In the genomic region with DNA sequence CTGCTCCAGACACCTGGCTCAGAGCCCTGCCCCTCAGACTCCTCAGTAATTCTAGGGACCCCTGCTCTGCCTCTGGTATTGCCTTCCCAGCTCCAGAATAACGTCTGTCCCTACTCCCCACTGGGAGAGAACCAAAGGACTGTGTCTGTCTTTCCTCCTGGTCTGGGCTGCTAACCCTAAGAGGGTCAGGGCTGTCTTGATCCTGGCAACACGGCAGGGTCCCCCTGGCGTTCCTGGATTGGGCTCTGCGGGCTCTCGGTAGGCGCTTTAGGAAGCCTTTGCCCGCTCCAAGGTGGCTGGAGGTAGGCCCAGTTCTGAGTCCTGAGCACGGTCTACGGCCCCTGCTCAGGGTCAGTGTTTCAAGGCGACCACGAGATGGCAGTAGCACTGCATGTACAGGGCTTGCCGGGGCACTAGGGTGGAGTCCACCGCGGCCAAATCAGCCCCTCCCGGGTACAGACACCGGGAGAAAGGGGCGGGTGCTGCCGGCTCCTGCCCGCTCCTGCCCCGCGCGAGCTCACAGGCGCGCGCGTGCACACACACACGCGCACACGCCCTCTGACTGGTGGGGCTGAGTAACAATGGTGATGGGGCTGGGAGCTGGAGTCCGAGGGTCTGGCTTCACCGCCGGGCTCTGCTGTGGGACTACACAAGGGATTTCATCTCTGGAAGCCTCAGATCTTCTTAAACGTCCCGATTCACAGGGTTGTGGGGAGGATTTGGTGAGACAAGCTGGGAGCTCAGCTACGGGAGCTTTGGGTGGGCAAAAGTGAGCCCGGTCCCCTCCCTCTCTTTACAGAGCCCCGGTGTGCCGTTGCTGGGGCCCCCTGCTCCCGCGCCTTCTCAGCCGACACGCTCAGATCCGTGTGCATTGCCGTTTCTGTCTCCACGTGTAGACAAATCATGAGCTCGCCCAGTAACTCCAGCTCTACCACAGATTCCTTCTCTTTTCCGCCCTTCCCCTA, we compare ENCODE assay signal across 8 cellular contexts. TPM values are rescaled to one million over a fixed set of nuclear protein-coding genes. Genes with fewer than 3 reads are reported as not detected.
A peak's percentile ranks its signal among the peaks of the same experiment; 100 is the strongest.
DNase-seq lines count a peak whose midpoint lies in the region; ATAC-seq and TF ChIP-seq lines count a peak whose summit lies in the region.

No MANE protein-coding gene starts in this region.

- intact Hi-C loops in right cardiac atrium (cut with DNase I): loop anchor here in 3 of 4 donors (5.0 to 10.0 kb wide), 2 partner anchors 231 to 234 kb away; no protein-coding TSS in a partner anchor
- intact Hi-C loops in psoas muscle (cut with DNase I): loop anchor here (2.0 to 10.0 kb wide), 4 partner anchors 51 to 264 kb away; a partner anchor contains a TSS

- peaks cover 3% of the 10 kb centered on the region for H3K36me3 Mint-ChIP-seq in T-helper 17 cell (ENCODE audit: low read depth)

- peaks cover 21% of the 10 kb centered on the region for H3K4me1 Mint-ChIP-seq in T-helper 17 cell

- H3K4me1 ChIP-seq in right cardiac atrium (ENCODE audit: control insufficient read depth, insufficient read depth, low read length): peaks cover 2% of the 10 kb centered on the region
- H3K4me1 ChIP-seq in psoas muscle: peaks cover 16% of the 10 kb centered on the region
- no peaks in the 10 kb centered on the region for H3K4me1 ChIP-seq in urinary bladder (ENCODE audit: insufficient read depth)

- H3K36me3 ChIP-seq in psoas muscle (ENCODE audit: insufficient read depth in 1 of 2, low read depth in 1 of 2) (peaks cover 0 to 30% of the 10 kb centered on the region in 2 donors), urinary bladder (ENCODE audit: insufficient read depth) (no peaks in the 10 kb centered on the region)

- under 1% methylated on average over 47 of the region's 47 CpGs for WGBS in right cardiac atrium
- 0 to 2% (median 1%) methylated on average over 46 to 47 of the region's 47 CpGs for WGBS in psoas muscle, 3 donors
- 2% methylated on average over 47 of the region's 47 CpGs for WGBS in urinary bladder

- peak overlapping the region; percentile 47 for H3K4me3 ChIP-seq in right cardiac atrium (ENCODE audit: low read length)
- peak overlapping the region; percentile 71 for H3K4me3 ChIP-seq in psoas muscle
- H3K4me3 ChIP-seq in urinary bladder (ENCODE audit: low read depth, low read length): peak overlapping the region; percentile 25

- H3K27me3 ChIP-seq in right cardiac atrium (ENCODE audit: control insufficient read depth, insufficient read depth): no peaks in the 10 kb centered on the region
- H3K27me3 ChIP-seq in psoas muscle (ENCODE audit: insufficient read depth in 3 of 3, low read length in 2 of 3): no peaks in the 10 kb centered on the region

- TF ChIP-seq CTCF in GM12874 (IDR thresholded peaks at IDR 0.05; ENCODE audit: insufficient read depth, low read depth, low read length): peak; percentile 83
- peak; percentile 92 for TF ChIP-seq CTCF in psoas muscle (IDR thresholded peaks at IDR 0.05)

- H3K27ac ChIP-seq in angular gyrus (ENCODE audit: low read depth, low read length): peak overlapping the region; percentile 36
- H3K27ac ChIP-seq in right cardiac atrium (ENCODE audit: low read length): peak overlapping the region; percentile 25
- peak overlapping the region; percentile 80 for H3K27ac ChIP-seq in psoas muscle
- H3K27ac ChIP-seq in urinary bladder (ENCODE audit: low read depth): peak overlapping the region; percentile 11

- peak overlapping the region; percentile 81 for H3K27ac Mint-ChIP-seq in T-helper 17 cell

- H3K4me3 Mint-ChIP-seq in T-helper 17 cell: peak overlapping the region; percentile 90

- H3K27me3 Mint-ChIP-seq in T-helper 17 cell: peaks cover 9% of the 10 kb centered on the region

- DNase-seq in NCI-H146 treated with DMSO at 0.1 percent for 48 hours (lab: John Stamatoyannopoulos, UW; ENCODE audit: unreplicated experiment) (peak; percentile 66), T-helper 17 cell (peak; percentile 74 to 75 (median 75)), right cardiac atrium (peak; percentile 94 to 96 (median 95)), psoas muscle (peak; percentile 92 to 97)

- ATAC-seq in HG02870 (IDR thresholded peaks at IDR 0.05; ENCODE audit: unreplicated experiment) (peak; percentile 82), T-helper 17 cell (peak; percentile 85), right cardiac atrium (peak; percentile 90), psoas muscle (peak; percentile 90 to 93 (median 92))

- no peaks in the 10 kb centered on the region for H3K9me3 ChIP-seq in T-helper 17 cell (ENCODE audit: control insufficient read depth, low read length, poor library complexity, severe bottlenecking)
- no peaks in the 10 kb centered on the region for H3K9me3 ChIP-seq in right cardiac atrium (ENCODE audit: control insufficient read depth, low read length)
- no peaks in the 10 kb centered on the region for H3K9me3 ChIP-seq in psoas muscle

RNA-seq across cellular contexts. Expression of a gene that starts 30.1 kb away (rescaled TPM):
- total RNA-seq in T-helper 17 cell (1 to 10 TPM; 1.1 to 3.0 TPM), right cardiac atrium (10 to 100 TPM in 2 of 4 donors, 1 to 10 TPM in 2; 6.2 to 10.8 (median 9.6) TPM), psoas muscle (100 to 1,000 TPM in 1 of 4 donors, 10 to 100 TPM in 3; 23.7 to 238 (median 50.5) TPM), urinary bladder (9.7 TPM)
- polyA plus RNA-seq in right cardiac atrium (6.1 TPM), psoas muscle (100 to 1,000 TPM in 2 of 3 donors, 10 to 100 TPM in 1; 20.5 to 249 (median 167) TPM), urinary bladder (11.3 TPM)

RNA-seq across cellular contexts. Expression of a gene that starts 49.1 kb away (rescaled TPM):
- total RNA-seq in T-helper 17 cell (10 to 100 TPM; 22.6 to 32.6 TPM), right cardiac atrium (10 to 100 TPM in 2 of 4 donors, 1 to 10 TPM in 2; 7.4 to 15.8 (median 11.0) TPM), psoas muscle (10 to 100 TPM in 3 of 4 donors, 1 to 10 TPM in 1; 9.1 to 13.6 (median 10.9) TPM), urinary bladder (24.7 TPM)
- polyA plus RNA-seq in right cardiac atrium (7.3 TPM), psoas muscle (1 to 10 TPM; 6.4 to 7.3 (median 6.9) TPM), urinary bladder (22.2 TPM)

RNA-seq across cellular contexts. Expression of a gene that starts 51.1 kb away (rescaled TPM):
- total RNA-seq in T-helper 17 cell: 100 to 1,000 TPM; 166 to 178 TPM
- 10 to 100 TPM; 54.0 to 75.9 (median 63.6) TPM for total RNA-seq in right cardiac atrium
- 55.9 TPM for polyA plus RNA-seq in right cardiac atrium
- total RNA-seq in psoas muscle: 100 to 1,000 TPM in 3 of 4 donors, 10 to 100 TPM in 1; 91.7 to 187 (median 156) TPM
- polyA plus RNA-seq in psoas muscle: 100 to 1,000 TPM in 1 of 3 donors, 10 to 100 TPM in 2; 69.7 to 116 (median 92.4) TPM
- 15.0 TPM for total RNA-seq in urinary bladder
- 35.3 TPM for polyA plus RNA-seq in urinary bladder

Comparison
In these comparisons a context has a peak if more than half of its experiments do, and no peak if none do; other contexts are left out.
1. Peak in every context shown above with its lines: DNase-seq, ATAC-seq, H3K4me3 ChIP-seq and H3K27ac ChIP-seq.
2. H3K27ac ChIP-seq: peak in every context shown above with its lines; median percentile 80 in psoas muscle; 36 in angular gyrus; 25 in right cardiac atrium; 11 in urinary bladder.